ENCODE assay signal across 12 cellular contexts in genomic region chr16:68711421-68712139, GRCh38. TPM values are rescaled to one million over a fixed set of nuclear protein-coding genes. Genes with fewer than 3 reads are reported as not detected.
DNase-seq lines count a peak whose midpoint lies in the region; ATAC-seq and TF ChIP-seq lines count a peak whose summit lies in the region.
"Had no signal": no experiment of that assay in that cellular context is flagged by ENCODE, and none has a peak within 500 bp of the region (broad histone marks: within the 10 kb centered on the region; RNA-seq: fewer than 3 reads in every experiment).

No MANE protein-coding gene starts in this region.

- no peak overlapping the region for H3K27ac Mint-ChIP-seq in progenitor cell of endocrine pancreas

- no peaks in the 10 kb centered on the region for H3K9me3 ChIP-seq in OCI-LY3 (ENCODE audit: insufficient read depth, low read length)
- H3K9me3 ChIP-seq in right lobe of liver, result no peaks in the 10 kb centered on the region
- H3K9me3 ChIP-seq in aorta (ENCODE audit: control insufficient read depth, low read length), result no peaks in the 10 kb centered on the region

- peak overlapping the region; percentile 72 for H3K4me3 ChIP-seq in OCI-LY3 (ENCODE audit: low read length)
- H3K4me3 ChIP-seq in right lobe of liver, result no peak overlapping the region
- no peak overlapping the region for H3K4me3 ChIP-seq in aorta (ENCODE audit: low read length in 2 of 2)
- H3K4me3 ChIP-seq: SK-N-MC had no signal

- H3K27ac ChIP-seq in OCI-LY3 (ENCODE audit: low read length) (peak overlapping the region; percentile 68), right lobe of liver (no peak overlapping the region), aorta (ENCODE audit: low read depth in 1 of 2, low read length in 2 of 2) (no peak overlapping the region)
- H3K27ac ChIP-seq: SK-N-MC had no signal

- H3K36me3 ChIP-seq in OCI-LY3 (replicated peaks; ENCODE audit: low read depth, low read length) (no peaks in the 10 kb centered on the region), right lobe of liver (no peaks in the 10 kb centered on the region), aorta (ENCODE audit: control insufficient read depth in 1 of 2, insufficient read depth in 2 of 2, low read length in 1 of 2) (no peaks in the 10 kb centered on the region)

- peaks cover 2% of the 10 kb centered on the region for H3K4me1 Mint-ChIP-seq in progenitor cell of endocrine pancreas (ENCODE audit: low read depth)

- no peaks in the 10 kb centered on the region for H3K79me2 ChIP-seq in OCI-LY3 (ENCODE audit: low read length)

- no peak for TF ChIP-seq POLR2A in right lobe of liver (IDR thresholded peaks at IDR 0.05)

- TF ChIP-seq CTCF in OCI-LY3 (IDR thresholded peaks at IDR 0.05; ENCODE audit: low read depth, low read length) (no peak), right lobe of liver (IDR thresholded peaks at IDR 0.05) (no peak), progenitor cell of endocrine pancreas (IDR thresholded peaks at IDR 0.05; ENCODE audit: unreplicated experiment) (no peak)

- peak overlapping the region; percentile 7; the same call in 1 of the 2 replicates for H2AFZ ChIP-seq in OCI-LY3 (ENCODE audit: low read depth, low read length)

- DNase-seq in stimulated activated CD4-positive, alpha-beta T cell treated with anti-CD3 and anti-CD28 coated beads, Interleukin-15, amount 100 ng/mL, for 24 hours, result peak; percentile 24
- DNase-seq in stimulated activated CD4-positive, alpha-beta T cell treated with anti-CD3 and anti-CD28 coated beads, Interleukin-4, amount 100 ng/mL, for 4 hours, result no peak
- DNase-seq in right lobe of liver (no peak), aorta (peak in 1 of 2 donors; percentile 62), T-helper 2 cell (no peak), progenitor cell of endocrine pancreas (ENCODE audit: low spot score, unreplicated experiment) (no peak)
- DNase-seq: CD4-positive, CD25-positive, alpha-beta regulatory T cell; NCI-H1092; NCI-H524 had no signal

- ATAC-seq in right lobe of liver (peak; percentile 44 to 63 (median 51)), aorta (ENCODE audit: low FRiP score) (peak; percentile 56), GM19324 (IDR thresholded peaks at IDR 0.05; ENCODE audit: low FRiP score, unreplicated experiment) (no peak)

- H4K20me1 ChIP-seq in OCI-LY3 (ENCODE audit: insufficient read depth, low read length), result no peaks in the 10 kb centered on the region

- peaks cover 65% of the 10 kb centered on the region for H3K4me1 ChIP-seq in OCI-LY3 (ENCODE audit: low read length)
- no peaks in the 10 kb centered on the region for H3K4me1 ChIP-seq in right lobe of liver
- H3K4me1 ChIP-seq in aorta (ENCODE audit: control insufficient read depth in 1 of 2, insufficient read depth in 2 of 2, low read length in 2 of 2), result no peaks in the 10 kb centered on the region

- H3K4me3 Mint-ChIP-seq in progenitor cell of endocrine pancreas (ENCODE audit: low read depth), result no peak overlapping the region
- H3K4me3 Mint-ChIP-seq: CD4-positive, CD25-positive, alpha-beta regulatory T cell had no signal

- H3K27me3 ChIP-seq in OCI-LY3 (ENCODE audit: low read depth, low read length) (no peaks in the 10 kb centered on the region), right lobe of liver (no peaks in the 10 kb centered on the region), aorta (ENCODE audit: control insufficient read depth in 1 of 2, insufficient read depth in 2 of 2, low read length in 1 of 2) (no peaks in the 10 kb centered on the region)

- H3K4me2 ChIP-seq in OCI-LY3 (ENCODE audit: low read length), result peak overlapping the region; percentile 81

- H3K9ac ChIP-seq in OCI-LY3 (ENCODE audit: low read length), result peak overlapping the region; percentile 52

- no peaks in the 10 kb centered on the region for H3K36me3 Mint-ChIP-seq in progenitor cell of endocrine pancreas (ENCODE audit: insufficient read depth)
- H3K36me3 Mint-ChIP-seq: CD4-positive, CD25-positive, alpha-beta regulatory T cell had no signal

- H3K9me3 Mint-ChIP-seq in progenitor cell of endocrine pancreas (ENCODE audit: low read depth), result no peaks in the 10 kb centered on the region

- intact Hi-C loops in right lobe of liver (cut with DNase I) (no loop called here), aorta (cut with DNase I) (no loop called here)

- WGBS in right lobe of liver (ENCODE audit: insufficient coverage, low coverage, low lambda C conversion rate, missing lambda C conversion rate), result 53% methylated on average over 11 of the region's 14 CpGs
- WGBS in aorta, 2 donors, result 61 to 68% methylated on average over 14 of the region's 14 CpGs

- no peaks in the 10 kb centered on the region for H3K27me3 Mint-ChIP-seq in progenitor cell of endocrine pancreas

RNA-seq across cellular contexts. Expression of gene CDH1, which starts 25.5 kb away (rescaled TPM):
- total RNA-seq in right lobe of liver, result 100 to 1,000 TPM in 1 of 6 experiments, 10 to 100 TPM in 5; 54.3 to 130 (median 76.5) TPM
- total RNA-seq in aorta, result 1 to 10 TPM in 1 of 2 donors, under 1 TPM in 1; 0.29 to 1.0 TPM
- polyA plus RNA-seq in aorta, result 1 to 10 TPM in 1 of 2 donors, under 1 TPM in 1; 0.23 to 9.6 TPM
- total RNA-seq in progenitor cell of endocrine pancreas, result 545 and 586 TPM in 2 replicates

Comparison
In these comparisons a context has a peak if more than half of its experiments do, and no peak if none do; other contexts are left out.
1. RNA of gene CDH1, which starts 25.5 kb away (total RNA-seq): 545 to 586 TPM in progenitor cell of endocrine pancreas and 54.3 to 130 TPM in right lobe of liver; 0.29 to 1.0 TPM in aorta; every median in the first group is over 10 times any median in the second.